In genomic region chr2:148874868-148875341, GRCh38 we compare ENCODE assay signal across 1 cellular context.
TF ChIP-seq lines count a peak whose summit lies in the region.

Gene KIF5C, plus strand, starts transcription at chr2:148875227. Its CDS starts 391 bp downstream, at chr2:148875618.

TF ChIP-seq in HCT116, 20 proteins besides CTCF, POLR2A, EP300 and RAD21 (continued from another document):
- TF ChIP-seq MAX (IDR thresholded peaks at IDR 0.05) (no peak), EZH2 (IDR thresholded peaks at IDR 0.05) (no peak), EZH2phosphoT487 (IDR thresholded peaks at IDR 0.05; ENCODE audit: borderline replicate concordance) (no peak), ELF1 (IDR thresholded peaks at IDR 0.05; ENCODE audit: borderline replicate concordance, low read depth) (peak; percentile 17; the same call in 1 of the 2 replicates), FOSL1 (IDR thresholded peaks at IDR 0.05; ENCODE audit: low read depth) (no peak), TCF7L2 (IDR thresholded peaks at IDR 0.05; ENCODE audit: borderline replicate concordance, extremely low read depth, insufficient read depth, insufficient read length) (no peak), POLR2AphosphoS5 (IDR thresholded peaks at IDR 0.05; ENCODE audit: low read depth, low read length) (peak; percentile 19; the same call in 1 of the 2 replicates), SRF (IDR thresholded peaks at IDR 0.05; ENCODE audit: low read depth) (no peak)
